Comparison of ENCODE assay signal across 11 cellular contexts in the genomic region with DNA sequence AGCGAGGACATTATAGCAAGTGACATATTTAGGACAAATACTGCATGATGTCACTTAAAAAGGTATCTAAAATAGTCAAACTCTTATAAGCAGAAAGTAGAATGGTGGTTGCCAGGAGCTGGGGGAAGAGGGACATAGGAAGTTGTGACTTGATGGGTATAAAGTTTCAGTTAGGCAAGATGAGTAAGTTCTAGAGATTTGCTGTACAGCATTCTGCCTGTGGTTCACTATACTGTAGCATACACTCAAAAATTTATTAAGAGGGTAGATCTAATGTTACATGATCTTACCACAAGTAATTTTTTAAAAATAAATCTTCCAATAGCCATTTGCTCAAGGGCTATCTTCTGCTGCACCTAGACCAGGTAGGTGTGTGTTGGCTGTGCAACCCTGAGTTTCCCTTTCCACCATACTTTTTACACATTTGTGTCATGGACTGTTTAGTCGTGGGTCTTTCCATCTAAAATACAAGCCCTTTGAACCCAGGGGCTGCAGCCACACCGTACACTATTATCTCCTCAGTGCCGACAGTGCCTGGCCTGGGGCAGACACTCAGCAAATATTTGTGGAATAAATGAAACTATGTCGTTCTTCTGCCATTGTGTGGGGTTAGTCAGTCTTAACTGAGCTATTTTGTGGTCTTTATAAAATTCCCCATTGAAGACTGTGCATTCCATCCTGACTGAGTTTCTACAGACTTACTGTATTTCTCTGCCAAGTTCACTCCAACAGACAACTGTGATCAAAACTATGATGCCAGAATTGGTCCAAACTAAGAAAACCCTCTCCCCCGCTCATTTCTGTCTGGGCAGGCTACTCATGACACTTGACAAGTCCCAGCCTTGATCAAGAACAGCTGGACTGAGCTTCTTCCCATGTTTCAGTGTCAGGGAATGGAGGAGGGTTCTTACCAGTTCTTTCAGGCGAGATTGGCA.
DNase-seq lines count a peak whose midpoint lies in the region; ATAC-seq and TF ChIP-seq lines count a peak whose summit lies in the region.
"Had no signal": no experiment of that assay in that cellular context is flagged by ENCODE, and none has a peak within 500 bp of the region (broad histone marks: within the 10 kb centered on the region; RNA-seq: fewer than 3 reads in every experiment).

No MANE protein-coding gene starts in this region.

- TF ChIP-seq CTCF in foreskin keratinocyte (conservative IDR thresholded peaks at IDR 0.05), result peak; percentile 25

- peak; percentile 90 for ATAC-seq in foreskin keratinocyte
- ATAC-seq in sciatic nerve, result peak; percentile 85

- intact Hi-C loops in sciatic nerve (cut with DNase I), result no loop called here
- intact Hi-C loops in activated T-helper 1 cell treated with anti-CD3 and anti-CD28 coated beads, Interleukin-12 subunit alpha, Interleukin-12 subunit beta, Interleukin-2, Interleukin-4 antibody, amounts not matched to agents 30 ng/mL and 10 ng/mL and 1 ng/mL, durations not matched to agents 14 hours and 24 hours and 36 hours (cut with micrococcal nuclease), result no loop called here

- no peaks in the 10 kb centered on the region for H3K4me1 Mint-ChIP-seq in activated T-helper 1 cell treated with anti-CD3 and anti-CD28 coated beads, Interleukin-12 subunit alpha, Interleukin-12 subunit beta, Interleukin-2, Interleukin-4 antibody, amounts not matched to agents 30 ng/mL and 10 ng/mL and 1 ng/mL, durations not matched to agents 14 hours and 24 hours and 36 hours (ENCODE audit: low read depth)

- peak overlapping the region; percentile 88 for H3K27ac ChIP-seq in foreskin keratinocyte

- H3K4me3 Mint-ChIP-seq in activated T-helper 1 cell treated with anti-CD3 and anti-CD28 coated beads, Interleukin-12 subunit alpha, Interleukin-12 subunit beta, Interleukin-2, Interleukin-4 antibody, amounts not matched to agents 30 ng/mL and 10 ng/mL and 1 ng/mL, durations not matched to agents 14 hours and 24 hours and 36 hours, result no peak overlapping the region

- no peak overlapping the region for H3K27ac Mint-ChIP-seq in activated T-helper 1 cell treated with anti-CD3 and anti-CD28 coated beads, Interleukin-12 subunit alpha, Interleukin-12 subunit beta, Interleukin-2, Interleukin-4 antibody, amounts not matched to agents 30 ng/mL and 10 ng/mL and 1 ng/mL, durations not matched to agents 14 hours and 24 hours and 36 hours

- H3K27me3 ChIP-seq in foreskin keratinocyte, result no peaks in the 10 kb centered on the region

- no peaks in the 10 kb centered on the region for H3K27me3 Mint-ChIP-seq in activated T-helper 1 cell treated with anti-CD3 and anti-CD28 coated beads, Interleukin-12 subunit alpha, Interleukin-12 subunit beta, Interleukin-2, Interleukin-4 antibody, amounts not matched to agents 30 ng/mL and 10 ng/mL and 1 ng/mL, durations not matched to agents 14 hours and 24 hours and 36 hours (ENCODE audit: insufficient read depth)

- no peaks in the 10 kb centered on the region for H3K9me3 Mint-ChIP-seq in activated T-helper 1 cell treated with anti-CD3 and anti-CD28 coated beads, Interleukin-12 subunit alpha, Interleukin-12 subunit beta, Interleukin-2, Interleukin-4 antibody, amounts not matched to agents 30 ng/mL and 10 ng/mL and 1 ng/mL, durations not matched to agents 14 hours and 24 hours and 36 hours

- H3K36me3 Mint-ChIP-seq in activated T-helper 1 cell treated with anti-CD3 and anti-CD28 coated beads, Interleukin-12 subunit alpha, Interleukin-12 subunit beta, Interleukin-2, Interleukin-4 antibody, amounts not matched to agents 30 ng/mL and 10 ng/mL and 1 ng/mL, durations not matched to agents 14 hours and 24 hours and 36 hours (ENCODE audit: low read depth), result no peaks in the 10 kb centered on the region

- peak; percentile 84 for DNase-seq in Daoy (ENCODE audit: low read depth)
- DNase-seq in SW480 (ENCODE audit: low spot score), result peak; percentile 27
- DNase-seq in foreskin keratinocyte, result peak; percentile 97 to 98
- DNase-seq in sciatic nerve (ENCODE audit: low spot score), result no peak
- no peak for DNase-seq in activated T-helper 1 cell treated with anti-CD3 and anti-CD28 coated beads, Interleukin-12 subunit alpha, Interleukin-12 subunit beta, Interleukin-2, Interleukin-4 antibody, amounts not matched to agents 30 ng/mL and 10 ng/mL and 1 ng/mL, durations not matched to agents 14 hours and 24 hours and 36 hours (ENCODE audit: low spot score)
- DNase-seq in NCI-H187 (lab: John Stamatoyannopoulos, UW), result no peak
- DNase-seq in activated gamma-delta T cell treated with Interleukin-2 at 50 U/mL for 16 hours, result no peak
- DNase-seq in DMS79 treated with DMSO at 0.1 percent for 48 hours (lab: John Stamatoyannopoulos, UW), result no peak
- DNase-seq: aorta, mesendoderm, NCI-H187 treated with DMSO at 0.1 percent for 48 hours had no signal

- peaks cover 22% of the 10 kb centered on the region for H3K4me1 ChIP-seq in foreskin keratinocyte

Comparison
In these comparisons a context has a peak if more than half of its experiments do, and no peak if none do; other contexts are left out.
1. DNase-seq: peak in Daoy (single experiment), SW480 (single experiment) and foreskin keratinocyte (2 of 2); none in sciatic nerve (single experiment), activated T-helper 1 cell treated with anti-CD3 and anti-CD28 coated beads, Interleukin-12 subunit alpha, Interleukin-12 subunit beta, Interleukin-2, Interleukin-4 antibody, amounts not matched to agents 30 ng/mL and 10 ng/mL and 1 ng/mL, durations not matched to agents 14 hours and 24 hours and 36 hours (single experiment), NCI-H187 (0 of 2), activated gamma-delta T cell treated with Interleukin-2 at 50 U/mL for 16 hours (single experiment) and DMS79 treated with DMSO at 0.1 percent for 48 hours (single experiment).